Comparison of ENCODE assay signal across 19 cellular contexts in the genomic region with DNA sequence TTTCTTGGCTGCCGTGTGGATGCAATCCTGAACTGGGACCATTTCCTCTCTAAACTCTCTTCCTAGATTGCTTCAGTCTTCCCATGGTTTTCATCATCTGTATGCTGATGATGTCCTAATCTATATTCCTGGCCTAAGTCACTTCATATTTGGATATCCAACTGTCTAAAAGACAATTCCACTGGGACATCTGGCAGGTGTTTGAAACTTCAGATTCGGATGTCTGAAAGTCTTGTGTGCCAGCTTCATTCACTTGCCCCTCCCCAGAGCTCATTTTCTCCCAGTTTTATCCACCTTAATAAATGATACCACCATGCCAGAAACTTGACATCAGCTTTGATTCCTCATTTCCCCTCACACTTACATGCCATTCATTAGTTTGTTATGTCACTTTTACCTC.
A peak's percentile ranks its signal among the peaks of the same experiment; 100 is the strongest.
DNase-seq lines count a peak whose midpoint lies in the region; ATAC-seq, FAIRE-seq and TF ChIP-seq lines count a peak whose summit lies in the region.
"Had no signal": no experiment of that assay in that cellular context is flagged by ENCODE, and none has a peak within 500 bp of the region (broad histone marks: within the 10 kb centered on the region; RNA-seq: fewer than 3 reads in every experiment).

No MANE protein-coding gene starts in this region.

- H3K36me3 Mint-ChIP-seq in GM23338 (ENCODE audit: low read depth): no peaks in the 10 kb centered on the region
- H3K36me3 Mint-ChIP-seq: CD4-positive, alpha-beta memory T cell had no signal

- H3K9ac ChIP-seq in SK-N-MC (ENCODE audit: insufficient read length): no peak overlapping the region

- H3K27me3 ChIP-seq in GM23338 (ENCODE audit: insufficient read depth) (no peaks in the 10 kb centered on the region), bronchial epithelial cell (ENCODE audit: control insufficient read depth, insufficient read depth, low read length) (no peaks in the 10 kb centered on the region)

- no peak overlapping the region for H3K27ac Mint-ChIP-seq in GM23338
- H3K27ac Mint-ChIP-seq: CD4-positive, alpha-beta memory T cell had no signal

- H3K9me2 ChIP-seq in GM23338 (ENCODE audit: insufficient read depth): no peaks in the 10 kb centered on the region; the same call in none of the 2 replicates

- no peaks in the 10 kb centered on the region for H3K9me3 ChIP-seq in SK-N-MC (ENCODE audit: low read depth, low read length)
- H3K9me3 ChIP-seq: A549 had no signal

- H3K4me2 ChIP-seq in GM23338: no peak overlapping the region
- H3K4me2 ChIP-seq: A549 had no signal

- no peaks in the 10 kb centered on the region for H3K27me3 Mint-ChIP-seq in GM23338 (ENCODE audit: insufficient read depth, low read depth, poor library complexity)
- H3K27me3 Mint-ChIP-seq: CD4-positive, alpha-beta memory T cell had no signal

- no peaks in the 10 kb centered on the region for H4K20me1 ChIP-seq in GM23338 (replicated peaks; ENCODE audit: insufficient read depth)

- ATAC-seq in GM23338 (no peak), HG02588 (IDR thresholded peaks at IDR 0.05; ENCODE audit: unreplicated experiment) (no peak), HG02642 (IDR thresholded peaks at IDR 0.05; ENCODE audit: poor library complexity, unreplicated experiment) (no peak)
- ATAC-seq: A549, GM12878 had no signal

- H3K36me3 ChIP-seq in GM23338 (ENCODE audit: insufficient read depth): no peaks in the 10 kb centered on the region
- H3K36me3 ChIP-seq in SK-N-MC (ENCODE audit: insufficient read depth, low read length): no peaks in the 10 kb centered on the region
- no peaks in the 10 kb centered on the region for H3K36me3 ChIP-seq in bronchial epithelial cell (ENCODE audit: control insufficient read depth, insufficient read depth, low read length)

- no peaks in the 10 kb centered on the region for H3K4me1 ChIP-seq in GM23338 (ENCODE audit: insufficient read depth)
- H3K4me1 ChIP-seq: A549 had no signal

- no peaks in the 10 kb centered on the region for H3K9me3 Mint-ChIP-seq in GM23338
- H3K9me3 Mint-ChIP-seq: CD4-positive, alpha-beta memory T cell had no signal

- FAIRE-seq in bronchial epithelial cell (lab: Jason Lieb, UNC): peak; percentile 18
- FAIRE-seq: A549, GM12878, H1 had no signal

- H2AFZ ChIP-seq in GM23338: peak overlapping the region; percentile 67; the same call in 1 of the 2 replicates

- H3F3A ChIP-seq in GM23338 (replicated peaks; ENCODE audit: low read depth): no peaks in the 10 kb centered on the region

- TF ChIP-seq CTCF in GM23338 (conservative IDR thresholded peaks at IDR 0.05; ENCODE audit: low read depth in 2 of 2) (no peak), bronchial epithelial cell (IDR thresholded peaks at IDR 0.05; ENCODE audit: insufficient read depth, low read length, severe bottlenecking) (no peak)

- H3K4me1 Mint-ChIP-seq in GM23338: peaks cover 8% of the 10 kb centered on the region; the same call in 2 of the 3 replicates
- H3K4me1 Mint-ChIP-seq: CD4-positive, alpha-beta memory T cell had no signal

- DNase-seq in GM23338 (ENCODE audit: low spot score): no peak
- no peak for DNase-seq in SK-N-MC (ENCODE audit: low read depth, low spot score)
- DNase-seq in bronchial epithelial cell (ENCODE audit: low read depth): no peak
- no peak for DNase-seq in superior temporal gyrus (ENCODE audit: extremely low spot score)
- DNase-seq: 8988T; C1 segment of cervical spinal cord; Calu3; CD4-positive, alpha-beta memory T cell; COR-L47; DMS153; EL; GDM1; H7; HCEC 1CT had no signal

- H3K4me3 ChIP-seq in GM23338 (no peak overlapping the region), SK-N-MC (no peak overlapping the region), bronchial epithelial cell (ENCODE audit: low read depth, low read length) (no peak overlapping the region)
- H3K4me3 ChIP-seq: A549, GM12878 had no signal

- H3K4me3 Mint-ChIP-seq in GM23338: no peak overlapping the region
- H3K4me3 Mint-ChIP-seq: CD4-positive, alpha-beta memory T cell had no signal

- H3K79me2 ChIP-seq in GM23338 (replicated peaks; ENCODE audit: insufficient read depth): no peaks in the 10 kb centered on the region

- H3K27ac ChIP-seq in GM23338 (ENCODE audit: low read depth) (no peak overlapping the region), SK-N-MC (peak overlapping the region; percentile 71; the same call in 1 of the 2 replicates)
- H3K27ac ChIP-seq: A549 had no signal

TF ChIP-seq in GM23338, 12 proteins besides CTCF, POLR2A, EP300 and RAD21:
- TF ChIP-seq STAT1 (IDR thresholded peaks at IDR 0.05; ENCODE audit: unreplicated experiment): no peak
